Comparison of ENCODE assay signal across 17 cellular contexts in genomic region chr22:17074648-17075002, GRCh38. TPM values are rescaled to one million over a fixed set of nuclear protein-coding genes. Genes with fewer than 3 reads are reported as not detected.
DNase-seq lines count a peak whose midpoint lies in the region; ATAC-seq and TF ChIP-seq lines count a peak whose summit lies in the region.
"Had no signal": no experiment of that assay in that cellular context is flagged by ENCODE, and none has a peak within 500 bp of the region (broad histone marks: within the 10 kb centered on the region; RNA-seq: fewer than 3 reads in every experiment).

No MANE protein-coding gene starts in this region.

- H2BK12ac ChIP-seq in mesenchymal stem cell (ENCODE audit: low read length in 2 of 2) = no peak overlapping the region

- no peak overlapping the region for H3K23ac ChIP-seq in mesenchymal stem cell (ENCODE audit: low read length in 2 of 2)

- H3K9ac ChIP-seq in mesenchymal stem cell (ENCODE audit: low read length) = peak overlapping the region; percentile 38

- H2AFZ ChIP-seq in mesenchymal stem cell (ENCODE audit: low read depth, low read length) = no peak overlapping the region
- H2AFZ ChIP-seq: hepatocyte had no signal

- no peaks in the 10 kb centered on the region for H3K36me3 Mint-ChIP-seq in HFFc6 (ENCODE audit: low read depth)
- H3K36me3 Mint-ChIP-seq in activated naive CD4-positive, alpha-beta T cell treated with anti-CD3 and anti-CD28 coated beads, Interleukin-2, amount 50 U/mL, for 72 hours = no peaks in the 10 kb centered on the region
- H3K36me3 Mint-ChIP-seq: CD4-positive, CD25-positive, alpha-beta regulatory T cell; naive B cell had no signal

- no peak overlapping the region for H2BK120ac ChIP-seq in mesenchymal stem cell (ENCODE audit: low read depth, low read length)

- no peak overlapping the region for H3K27ac ChIP-seq in mesenchymal stem cell (ENCODE audit: low read length, poor library complexity, severe bottlenecking)
- H3K27ac ChIP-seq: hepatocyte, psoas muscle, testis had no signal

- no peaks in the 10 kb centered on the region for H3K9me3 Mint-ChIP-seq in HFFc6
- no peaks in the 10 kb centered on the region for H3K9me3 Mint-ChIP-seq in activated naive CD4-positive, alpha-beta T cell treated with anti-CD3 and anti-CD28 coated beads, Interleukin-2, amount 50 U/mL, for 72 hours
- H3K9me3 Mint-ChIP-seq: activated naive CD8-positive, alpha-beta T cell treated with anti-CD3 and anti-CD28 coated beads, Interleukin-2, amount 50 U/mL, for 24 hours; H9 had no signal

- no peak overlapping the region for H3K4me2 ChIP-seq in mesenchymal stem cell (ENCODE audit: low read length, poor library complexity, severe bottlenecking)
- H3K4me2 ChIP-seq: hepatocyte had no signal

- H2BK5ac ChIP-seq in mesenchymal stem cell (ENCODE audit: low read depth, low read length, poor library complexity, severe bottlenecking) = no peak overlapping the region

- DNase-seq in EH (ENCODE audit: low read depth) (peak; percentile 38), HFFc6 (peak; percentile 46), choroid plexus epithelial cell (ENCODE audit: low read depth) (peak; percentile 44), mesenchymal stem cell (no peak), HuH-7.5 (ENCODE audit: low spot score) (no peak), pons (ENCODE audit: low spot score) (no peak)
- no peak for DNase-seq in activated naive CD4-positive, alpha-beta T cell treated with anti-CD3 and anti-CD28 coated beads, Interleukin-2, amount 50 U/mL, for 72 hours (ENCODE audit: low spot score in 2 of 2)
- no peak for DNase-seq in activated naive CD4-positive, alpha-beta T cell treated with Interleukin-2 at 50 U/mL for 16 hours

- no peaks in the 10 kb centered on the region for H3K27me3 ChIP-seq in mesenchymal stem cell (ENCODE audit: control insufficient read depth in 1 of 2, insufficient read depth in 1 of 2, low read length in 2 of 2)
- H3K27me3 ChIP-seq: hepatocyte, left lung, neutrophil, testis had no signal

- no peak overlapping the region for H2AK5ac ChIP-seq in mesenchymal stem cell (ENCODE audit: low read length, severe bottlenecking)

- no peak overlapping the region for H3K4ac ChIP-seq in mesenchymal stem cell (ENCODE audit: low read depth in 1 of 2, low read length in 2 of 2)

- H3K18ac ChIP-seq in mesenchymal stem cell (ENCODE audit: low read depth in 1 of 2, low read length in 2 of 2) = no peak overlapping the region

- no peak overlapping the region for H4K91ac ChIP-seq in mesenchymal stem cell (ENCODE audit: low read length)

- H3K14ac ChIP-seq in mesenchymal stem cell (ENCODE audit: low read length in 2 of 2) = no peak overlapping the region

- no peaks in the 10 kb centered on the region for H3K79me1 ChIP-seq in mesenchymal stem cell (replicated peaks; ENCODE audit: low read length, poor library complexity, severe bottlenecking)

- H3K4me1 Mint-ChIP-seq in HFFc6 (ENCODE audit: low read depth) = peaks cover 48% of the 10 kb centered on the region
- H3K4me1 Mint-ChIP-seq: H9 had no signal

- no peak overlapping the region for H2BK15ac ChIP-seq in mesenchymal stem cell (ENCODE audit: low read depth, poor library complexity, severe bottlenecking)

- H3K4me1 ChIP-seq in mesenchymal stem cell (ENCODE audit: control insufficient read depth, insufficient read depth, low read depth, low read length) = peaks cover 8% of the 10 kb centered on the region
- H3K4me1 ChIP-seq: psoas muscle, testis had no signal

- H3K4me3 ChIP-seq in choroid plexus epithelial cell (ENCODE audit: low read depth, low read length) = no peak overlapping the region
- H3K4me3 ChIP-seq in mesenchymal stem cell (ENCODE audit: insufficient read depth in 1 of 2, low read depth in 1 of 2, low read length in 2 of 2) = no peak overlapping the region
- H3K4me3 ChIP-seq: hepatocyte, left lung, psoas muscle, testis had no signal

- peak overlapping the region; percentile 58 for H3K27ac Mint-ChIP-seq in HFFc6
- H3K27ac Mint-ChIP-seq in activated naive CD4-positive, alpha-beta T cell treated with anti-CD3 and anti-CD28 coated beads, Interleukin-2, amount 50 U/mL, for 72 hours = no peak overlapping the region
- H3K27ac Mint-ChIP-seq: CD4-positive, CD25-positive, alpha-beta regulatory T cell had no signal

- peaks cover 4% of the 10 kb centered on the region for H3K27me3 Mint-ChIP-seq in HFFc6 (ENCODE audit: insufficient read depth)

- no peaks in the 10 kb centered on the region for H3K9me3 ChIP-seq in mesenchymal stem cell (ENCODE audit: control insufficient read depth, low read length)
- H3K9me3 ChIP-seq: left lung, neutrophil, psoas muscle, testis had no signal

- ATAC-seq in activated naive CD4-positive, alpha-beta T cell treated with anti-CD3 and anti-CD28 coated beads, Interleukin-2, amount 50 U/mL, for 72 hours = no peak

- H4K8ac ChIP-seq in mesenchymal stem cell (ENCODE audit: low read length) = no peak overlapping the region

- no peaks in the 10 kb centered on the region for H3K36me3 ChIP-seq in mesenchymal stem cell (ENCODE audit: control insufficient read depth in 1 of 2, insufficient read depth in 2 of 2, low read depth in 1 of 2, low read length in 2 of 2)
- H3K36me3 ChIP-seq: left lung, neutrophil had no signal

- H3K4me3 Mint-ChIP-seq in HFFc6 = no peak overlapping the region; the same call in 1 of the 2 replicates
- H3K4me3 Mint-ChIP-seq: CD4-positive, CD25-positive, alpha-beta regulatory T cell; H9 had no signal

- TF ChIP-seq CTCF in HFFc6 (IDR thresholded peaks at IDR 0.05) (no peak), choroid plexus epithelial cell (conservative IDR thresholded peaks at IDR 0.05; ENCODE audit: low read depth, low read length) (no peak)

RNA-seq across cellular contexts. Expression of gene IL17RA, which starts 10.2 kb away (rescaled TPM):
- total RNA-seq in HFFc6 (2021; fragmentation: NEBNext Ultra II Directional; extraction: Animal tissue kit (Norgen Biotek cat#: 25700)) = 10 to 100 TPM; 10.5 to 14.4 (median 13.7) TPM
- polyA plus RNA-seq in mesenchymal stem cell (2013, experiment 1 of 2) = 11.8 TPM
- polyA plus RNA-seq in mesenchymal stem cell (2013, experiment 2 of 2) = 10.8 TPM
- total RNA-seq in activated naive CD4-positive, alpha-beta T cell treated with anti-CD3 and anti-CD28 coated beads, Interleukin-2, amount 50 U/mL, for 72 hours = 10 to 100 TPM; 12.4 to 16.3 TPM

RNA-seq across cellular contexts. Expression of gene TMEM121B, which starts 46.5 kb away (rescaled TPM):
- under 1 TPM; 0.05 to 0.11 (median 0.07) TPM for total RNA-seq in HFFc6 (2021; fragmentation: NEBNext Ultra II Directional; extraction: Animal tissue kit (Norgen Biotek cat#: 25700))
- 0.11 TPM for polyA plus RNA-seq in mesenchymal stem cell (2013, experiment 1 of 2)
- polyA plus RNA-seq in mesenchymal stem cell (2013, experiment 2 of 2) = 0.08 TPM
- under 1 TPM; 0.05 to 0.10 TPM for total RNA-seq in activated naive CD4-positive, alpha-beta T cell treated with anti-CD3 and anti-CD28 coated beads, Interleukin-2, amount 50 U/mL, for 72 hours

Comparison
In these comparisons a context has a peak if more than half of its experiments do, and no peak if none do; other contexts are left out.
1. DNase-seq: peak in EH (single experiment), HFFc6 (single experiment) and choroid plexus epithelial cell (single experiment); none in mesenchymal stem cell (single experiment), HuH-7.5 (single experiment), pons (single experiment), activated naive CD4-positive, alpha-beta T cell treated with anti-CD3 and anti-CD28 coated beads, Interleukin-2, amount 50 U/mL, for 72 hours (0 of 2) and activated naive CD4-positive, alpha-beta T cell treated with Interleukin-2 at 50 U/mL for 16 hours (single experiment).